Comparison of ENCODE assay signal across 22 cellular contexts in the genomic region with DNA sequence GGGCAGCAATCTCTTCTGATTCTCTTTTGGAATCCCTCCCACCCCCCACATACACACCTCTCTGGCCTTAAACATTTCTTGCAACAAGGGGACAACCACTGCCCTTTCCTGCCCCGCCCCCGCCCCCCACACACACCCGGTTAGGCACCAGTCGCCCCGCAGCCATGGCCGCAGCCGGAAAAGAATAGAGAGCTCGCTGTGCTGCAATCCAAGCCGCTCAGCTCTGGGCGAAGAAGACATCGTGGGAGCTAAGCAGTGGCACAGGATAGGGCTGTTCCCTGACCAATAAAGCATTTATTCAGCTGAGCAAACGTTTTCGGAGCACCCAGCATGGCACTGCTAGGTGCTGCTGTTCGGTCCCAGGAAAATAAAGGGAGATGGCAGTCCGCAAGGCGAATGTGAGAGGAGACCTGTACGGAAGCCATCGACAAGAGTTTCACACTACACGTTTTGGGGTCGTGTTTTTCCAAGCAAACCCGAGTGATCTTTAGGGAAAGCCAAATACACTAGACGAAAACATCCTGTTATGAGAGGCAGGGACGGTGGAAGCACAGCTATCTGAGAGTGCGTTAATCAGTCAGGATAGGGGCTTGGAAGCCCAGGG. TPM values are rescaled to one million over a fixed set of nuclear protein-coding genes. Genes with fewer than 3 reads are reported as not detected.
DNase-seq lines count a peak whose midpoint lies in the region; ATAC-seq and TF ChIP-seq lines count a peak whose summit lies in the region.
"Had no signal": no experiment of that assay in that cellular context is flagged by ENCODE, and none has a peak within 500 bp of the region (broad histone marks: within the 10 kb centered on the region; RNA-seq: fewer than 3 reads in every experiment).

No MANE protein-coding gene starts in this region.

- no peaks in the 10 kb centered on the region for H3K36me3 Mint-ChIP-seq in WTC11
- H3K36me3 Mint-ChIP-seq: activated CD4-positive, alpha-beta memory T cell treated with anti-CD3 and anti-CD28 coated beads for 36 hours had no signal

- peaks cover 68% of the 10 kb centered on the region for H3K4me1 ChIP-seq in iPS-18a (ENCODE audit: control insufficient read depth, low read depth, low read length)
- H3K4me1 ChIP-seq in neuron (ENCODE audit: insufficient read depth, low read length) = peaks cover 72% of the 10 kb centered on the region
- H3K4me1 ChIP-seq: BLaER1, SJSA1 had no signal

- H3K4me3 ChIP-seq in H7 (ENCODE audit: insufficient read depth, low read depth, low read length) (peak overlapping the region; percentile 55; the same call in 1 of the 2 replicates), iPS-18a (ENCODE audit: low read length) (peak overlapping the region; percentile 57), neuron (ENCODE audit: low read length) (peak overlapping the region; percentile 100)
- H3K4me3 ChIP-seq: BLaER1, SJSA1 had no signal

- H3K36me3 ChIP-seq in H7 (replicated peaks; ENCODE audit: control insufficient read depth, insufficient read depth, low read length) (no peaks in the 10 kb centered on the region), iPS-18a (ENCODE audit: control insufficient read depth, low read depth, low read length) (no peaks in the 10 kb centered on the region), neuron (ENCODE audit: insufficient read depth, low read length) (peaks cover 7% of the 10 kb centered on the region)
- H3K36me3 ChIP-seq: BLaER1, SJSA1, WERI-Rb-1 had no signal

- H3K27me3 Mint-ChIP-seq in WTC11 (ENCODE audit: low read depth) = peaks cover 19% of the 10 kb centered on the region

- POLR2A ChIA-PET in WTC11 (lab: Charles Lee) = interaction anchor here (0.5 to 6.5 kb wide), 12 partner anchors 9 to 1159 kb away, joined by 3 to 155 read pairs (median 4); partner anchors contain the start of gene SKIDA1

- DNase-seq in H7 = peak; percentile 52
- no peak for DNase-seq in WTC11 (ENCODE audit: low spot score)
- DNase-seq in NCI-H510A treated with DMSO at 0.1 percent for 48 hours (lab: John Stamatoyannopoulos, UW) = no peak
- DNase-seq in HUDEP-2 (lab: John Stamatoyannopoulos, UW; ENCODE audit: unreplicated experiment in 76 of 76) = no peak
- no peak for DNase-seq in activated CD4-positive, alpha-beta T cell treated with anti-CD3 and anti-CD28 coated beads, Interleukin-2, amount 50 U/mL, for 4 hours
- DNase-seq: activated CD4-positive, alpha-beta memory T cell treated with anti-CD3 and anti-CD28 coated beads for 36 hours; Calu3; caudate nucleus; EL; erythroblast; foreskin keratinocyte; HFFc6; KBM-7; T-helper 17 cell; WERI-Rb-1 had no signal

- peak overlapping the region; percentile 76 for H3K4me3 Mint-ChIP-seq in WTC11
- H3K4me3 Mint-ChIP-seq: activated CD4-positive, alpha-beta memory T cell treated with anti-CD3 and anti-CD28 coated beads for 36 hours; HFFc6; T-helper 17 cell had no signal

- TF ChIP-seq CTCF in WTC11 (IDR thresholded peaks at IDR 0.05) = no peak

- no peak overlapping the region for H2AFZ ChIP-seq in neuron (ENCODE audit: low read depth, low read length)

- H3K27ac Mint-ChIP-seq in WTC11 = peak overlapping the region; percentile 73
- H3K27ac Mint-ChIP-seq: activated CD4-positive, alpha-beta memory T cell treated with anti-CD3 and anti-CD28 coated beads for 36 hours; HFFc6; T-helper 17 cell had no signal

- H3K9me3 Mint-ChIP-seq in WTC11 = no peaks in the 10 kb centered on the region
- H3K9me3 Mint-ChIP-seq: activated CD4-positive, alpha-beta memory T cell treated with anti-CD3 and anti-CD28 coated beads for 36 hours; HFFc6 had no signal

- no peaks in the 10 kb centered on the region for H3K9me3 ChIP-seq in iPS-18a (ENCODE audit: control insufficient read depth, low read depth, low read length)
- H3K9me3 ChIP-seq in neuron (ENCODE audit: low read length) = no peaks in the 10 kb centered on the region
- H3K9me3 ChIP-seq: SJSA1 had no signal

- peak overlapping the region; percentile 88 for H3K9ac ChIP-seq in iPS-18a (ENCODE audit: low read length)
- H3K9ac ChIP-seq: BLaER1 had no signal

- peaks cover 36% of the 10 kb centered on the region; the same call in 1 of the 2 replicates for H3K27me3 ChIP-seq in H7 (ENCODE audit: control insufficient read depth, insufficient read depth, low read length)
- H3K27me3 ChIP-seq in iPS-18a (ENCODE audit: control insufficient read depth, insufficient read depth, low read length) = peaks cover 32% of the 10 kb centered on the region
- no peaks in the 10 kb centered on the region for H3K27me3 ChIP-seq in neuron (ENCODE audit: insufficient read depth, low read length)
- H3K27me3 ChIP-seq: foreskin keratinocyte, SJSA1 had no signal

- peak; percentile 1; the same call in 1 of the 2 replicates for ATAC-seq in WTC11
- ATAC-seq in GM21367 (IDR thresholded peaks at IDR 0.05; ENCODE audit: unreplicated experiment) = no peak
- ATAC-seq: foreskin keratinocyte, left lobe of liver, T-helper 17 cell had no signal

- CTCF ChIA-PET in WTC11 (lab: Charles Lee) = interaction anchor here (0.6 to 6.3 kb wide), 10 partner anchors 9 to 427 kb away, joined by 3 to 84 read pairs (median 5); partner anchors contain the start of genes MLLT10 and SKIDA1

- peaks cover 80% of the 10 kb centered on the region for H3K4me1 Mint-ChIP-seq in WTC11
- H3K4me1 Mint-ChIP-seq: T-helper 17 cell had no signal

- H3K27ac ChIP-seq in iPS-18a (ENCODE audit: low read length) = no peak overlapping the region
- H3K27ac ChIP-seq: BLaER1, foreskin keratinocyte, SJSA1, WERI-Rb-1 had no signal

TF ChIP-seq in WTC11, 78 proteins besides CTCF, POLR2A, EP300 and RAD21:
- TF ChIP-seq SOX15 (CRISPR knock-in tag; IDR thresholded peaks at IDR 0.05) (no peak), RELA (CRISPR knock-in tag; IDR thresholded peaks at IDR 0.05; ENCODE audit: borderline replicate concordance) (no peak), ZBTB21 (CRISPR knock-in tag; IDR thresholded peaks at IDR 0.05; ENCODE audit: borderline replicate concordance) (no peak), PRRX2 (CRISPR knock-in tag; IDR thresholded peaks at IDR 0.05) (no peak)

RNA-seq across cellular contexts. Expression of gene SKIDA1, which starts 18.3 kb away (rescaled TPM):
- total RNA-seq in H7 (2014; rRNA removed; shearing (Covaris generic)) = 10.4 and 15.1 TPM in 2 replicates
- total RNA-seq in WTC11 (2021) = 9.4 to 12.9 TPM (median 11.8 TPM) in 3 replicates
- total RNA-seq: mononuclear cell had no signal

RNA-seq across cellular contexts. Expression of gene MLLT10, which starts 26.9 kb away (rescaled TPM):
- total RNA-seq in H7 (2014; rRNA removed; shearing (Covaris generic)) = 47.2 and 59.0 TPM in 2 replicates
- 52.7 to 60.3 TPM (median 60.1 TPM) in 3 replicates for total RNA-seq in WTC11 (2021)
